In the genomic region with DNA sequence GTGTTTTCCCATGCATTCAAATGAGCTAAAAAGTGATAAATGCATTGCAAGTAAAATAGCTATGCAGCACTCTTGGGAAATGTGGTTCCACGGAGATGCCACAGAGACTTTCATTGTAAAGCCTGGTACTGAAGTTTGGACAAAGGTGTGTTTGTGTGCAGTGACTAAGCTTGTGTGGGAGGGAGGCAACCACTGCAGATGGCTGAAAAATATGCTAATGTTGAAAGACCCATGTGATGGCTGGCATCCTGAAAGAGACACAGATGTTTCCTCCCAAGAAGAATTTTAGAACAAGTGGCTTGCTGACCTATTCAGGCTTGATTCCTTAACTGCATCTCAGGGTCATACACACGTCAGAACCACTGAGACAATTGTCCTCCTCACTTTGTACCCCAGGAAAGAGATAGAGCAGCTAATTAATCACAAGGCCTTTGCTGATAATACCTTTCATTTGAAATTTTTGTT, we compare ENCODE assay signal across 1 cellular context.
TF ChIP-seq lines count a peak whose summit lies in the region.

No MANE protein-coding gene starts in this region.

TF ChIP-seq in SK-N-SH, 30 proteins besides CTCF, POLR2A, EP300 and RAD21 (continued from another document):
- TF ChIP-seq, protein P1, sequence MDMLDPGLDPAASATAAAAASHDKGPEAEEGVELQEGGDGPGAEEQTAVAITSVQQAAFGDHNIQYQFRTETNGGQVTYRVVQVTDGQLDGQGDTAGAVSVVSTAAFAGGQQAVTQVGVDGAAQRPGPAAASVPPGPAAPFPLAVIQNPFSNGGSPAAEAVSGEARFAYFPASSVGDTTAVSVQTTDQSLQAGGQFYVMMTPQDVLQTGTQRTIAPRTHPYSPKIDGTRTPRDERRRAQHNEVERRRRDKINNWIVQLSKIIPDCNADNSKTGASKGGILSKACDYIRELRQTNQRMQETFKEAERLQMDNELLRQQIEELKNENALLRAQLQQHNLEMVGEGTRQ (IDR thresholded peaks at IDR 0.05; ENCODE audit: borderline replicate concordance, low read depth, low read length), result no peak
- TF ChIP-seq NRF1 (IDR thresholded peaks at IDR 0.05; ENCODE audit: low read depth, low read length) (no peak), MEF2A (IDR thresholded peaks at IDR 0.05; ENCODE audit: borderline replicate concordance, low read depth) (no peak), YY1 (IDR thresholded peaks at IDR 0.05; ENCODE audit: low read depth) (no peak), TAF1 (IDR thresholded peaks at IDR 0.05; ENCODE audit: borderline replicate concordance, low read depth, low read length) (no peak), RXRA (IDR thresholded peaks at IDR 0.05; ENCODE audit: borderline replicate concordance, low read depth) (no peak), ZBTB33 (IDR thresholded peaks at IDR 0.05; ENCODE audit: borderline replicate concordance, low read depth) (no peak)
- TF ChIP-seq, protein P2, sequence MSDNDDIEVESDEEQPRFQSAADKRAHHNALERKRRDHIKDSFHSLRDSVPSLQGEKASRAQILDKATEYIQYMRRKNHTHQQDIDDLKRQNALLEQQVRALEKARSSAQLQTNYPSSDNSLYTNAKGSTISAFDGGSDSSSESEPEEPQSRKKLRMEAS (IDR thresholded peaks at IDR 0.05; ENCODE audit: low read depth), result no peak
